Comparison of ENCODE assay signal across 16 cellular contexts in genomic region chr1:29126198-29126597, GRCh38. TPM values are rescaled to one million over a fixed set of nuclear protein-coding genes. Genes with fewer than 3 reads are reported as not detected.
DNase-seq lines count a peak whose midpoint lies in the region; ATAC-seq and TF ChIP-seq lines count a peak whose summit lies in the region.
"Had no signal": no experiment of that assay in that cellular context is flagged by ENCODE, and none has a peak within 500 bp of the region (broad histone marks: within the 10 kb centered on the region; RNA-seq: fewer than 3 reads in every experiment).

No MANE protein-coding gene starts in this region.

- peaks cover 14% of the 10 kb centered on the region for H3K27me3 Mint-ChIP-seq in stimulated activated naive CD8-positive, alpha-beta T cell treated with anti-CD3 and anti-CD28 coated beads, Interleukin-15, Interleukin-2, amounts not matched to agents 100 ng/mL and 50 ng/mL, for 24 hours
- H3K27me3 Mint-ChIP-seq in activated T-helper 17 cell treated with anti-CD3 and anti-CD28 coated beads, Interleukin-2, amount 50 U/mL, for 72 hours = peaks cover 8% of the 10 kb centered on the region
- peaks cover 10 to 42% (median 13%) of the 10 kb centered on the region in 3 donors for H3K27me3 Mint-ChIP-seq in naive B cell

- intact Hi-C loops in vagina (cut with DNase I) = loop anchor here (10.0 kb wide), 1 partner anchor 241 kb away; no protein-coding TSS in a partner anchor

- H3K4me1 Mint-ChIP-seq in stimulated activated naive CD8-positive, alpha-beta T cell treated with anti-CD3 and anti-CD28 coated beads, Interleukin-15, Interleukin-2, amounts not matched to agents 100 ng/mL and 50 ng/mL, for 24 hours (ENCODE audit: low read depth) = peaks cover 9% of the 10 kb centered on the region
- H3K4me1 Mint-ChIP-seq in activated T-helper 17 cell treated with anti-CD3 and anti-CD28 coated beads, Interleukin-2, amount 50 U/mL, for 72 hours = no peaks in the 10 kb centered on the region
- peaks cover 9 to 14% (median 12%) of the 10 kb centered on the region in 3 donors for H3K4me1 Mint-ChIP-seq in naive B cell

- no peak for TF ChIP-seq POLR2A in vagina (IDR thresholded peaks at IDR 0.05)

- H3K9me3 Mint-ChIP-seq in stimulated activated naive CD8-positive, alpha-beta T cell treated with anti-CD3 and anti-CD28 coated beads, Interleukin-15, Interleukin-2, amounts not matched to agents 100 ng/mL and 50 ng/mL, for 24 hours = no peaks in the 10 kb centered on the region
- H3K9me3 Mint-ChIP-seq in activated T-helper 17 cell treated with anti-CD3 and anti-CD28 coated beads, Interleukin-2, amount 50 U/mL, for 72 hours = no peaks in the 10 kb centered on the region
- no peaks in the 10 kb centered on the region for H3K9me3 Mint-ChIP-seq in naive B cell

- no peak for DNase-seq in stimulated activated naive CD8-positive, alpha-beta T cell treated with anti-CD3 and anti-CD28 coated beads, Interleukin-15, Interleukin-2, amounts not matched to agents 100 U/mL and 50 U/mL, for 24 hours
- DNase-seq in naive B cell = no peak
- DNase-seq in vagina (ENCODE audit: extremely low spot score in 2 of 2) = no peak
- DNase-seq in NCI-H526 treated with DMSO at 0.1 percent for 48 hours (lab: John Stamatoyannopoulos, UW) = no peak
- no peak for DNase-seq in NCI-H82 (lab: John Stamatoyannopoulos, UW)
- DNase-seq: HCEC 1CT; NCI-H146; NCI-H226; nucleus accumbens; stimulated activated CD4-positive, alpha-beta T cell treated with anti-CD3 and anti-CD28 coated beads, Interleukin-4, amount 100 ng/mL, for 1 hour; T1000; tibial artery had no signal

- peaks cover 40% of the 10 kb centered on the region for H3K4me1 ChIP-seq in vagina

- no peaks in the 10 kb centered on the region for H3K36me3 Mint-ChIP-seq in stimulated activated naive CD8-positive, alpha-beta T cell treated with anti-CD3 and anti-CD28 coated beads, Interleukin-15, Interleukin-2, amounts not matched to agents 100 ng/mL and 50 ng/mL, for 24 hours (ENCODE audit: low read depth)
- H3K36me3 Mint-ChIP-seq in activated T-helper 17 cell treated with anti-CD3 and anti-CD28 coated beads, Interleukin-2, amount 50 U/mL, for 72 hours (ENCODE audit: low read depth) = no peaks in the 10 kb centered on the region
- H3K36me3 Mint-ChIP-seq in naive B cell = peaks cover 0 to 8% of the 10 kb centered on the region in 2 donors

- no peak overlapping the region for H3K4me3 ChIP-seq in vagina

- no peak for ATAC-seq in stimulated activated naive CD8-positive, alpha-beta T cell treated with anti-CD3 and anti-CD28 coated beads, Interleukin-15, Interleukin-2, amounts not matched to agents 100 U/mL and 50 U/mL, for 24 hours
- ATAC-seq in activated T-helper 17 cell treated with anti-CD3 and anti-CD28 coated beads, Interleukin-2, amount 50 U/mL, for 72 hours (replicated peaks) = no peak
- ATAC-seq in naive B cell (ENCODE audit: low read depth in 2 of 2) (no peak), HG03095 (IDR thresholded peaks at IDR 0.05; ENCODE audit: unreplicated experiment) (no peak)

- no peaks in the 10 kb centered on the region for H3K36me3 ChIP-seq in vagina
- H3K36me3 ChIP-seq: tibial artery had no signal

- no peaks in the 10 kb centered on the region for H3K27me3 ChIP-seq in vagina
- H3K27me3 ChIP-seq: tibial artery had no signal

- H3K27ac ChIP-seq in vagina = peak overlapping the region; percentile 94

- no peak for TF ChIP-seq CTCF in vagina (IDR thresholded peaks at IDR 0.05)

- peak overlapping the region; percentile 70 for H3K4me3 Mint-ChIP-seq in stimulated activated naive CD8-positive, alpha-beta T cell treated with anti-CD3 and anti-CD28 coated beads, Interleukin-15, Interleukin-2, amounts not matched to agents 100 ng/mL and 50 ng/mL, for 24 hours
- H3K4me3 Mint-ChIP-seq in activated T-helper 17 cell treated with anti-CD3 and anti-CD28 coated beads, Interleukin-2, amount 50 U/mL, for 72 hours = peak overlapping the region; percentile 74
- peak overlapping the region; percentile 63 to 90 (median 86) for H3K4me3 Mint-ChIP-seq in naive B cell

- H3K27ac Mint-ChIP-seq in stimulated activated naive CD8-positive, alpha-beta T cell treated with anti-CD3 and anti-CD28 coated beads, Interleukin-15, Interleukin-2, amounts not matched to agents 100 ng/mL and 50 ng/mL, for 24 hours = no peak overlapping the region
- H3K27ac Mint-ChIP-seq in activated T-helper 17 cell treated with anti-CD3 and anti-CD28 coated beads, Interleukin-2, amount 50 U/mL, for 72 hours = no peak overlapping the region
- H3K27ac Mint-ChIP-seq in naive B cell = no peak overlapping the region

- H3K9me3 ChIP-seq in vagina = no peaks in the 10 kb centered on the region
- H3K9me3 ChIP-seq: tibial artery had no signal

RNA-seq across cellular contexts. Expression of gene TMEM200B, which starts 2.5 kb away (rescaled TPM):
- total RNA-seq in activated T-helper 17 cell treated with anti-CD3 and anti-CD28 coated beads, Interleukin-2, amount 50 U/mL, for 72 hours = 1 to 10 TPM in 1 of 2 donors, not detected in 1; 1.1 TPM
- polyA plus RNA-seq in naive B cell (ENCODE audit: low read depth in 6 of 6) = not detected
- total RNA-seq in vagina = 25.8 TPM
- total RNA-seq: HT-29 had no signal

RNA-seq across cellular contexts. Expression of gene SRSF4, which starts 55.5 kb away (rescaled TPM):
- 100 to 1,000 TPM; 118 to 125 TPM for total RNA-seq in activated T-helper 17 cell treated with anti-CD3 and anti-CD28 coated beads, Interleukin-2, amount 50 U/mL, for 72 hours
- 10 to 100 TPM; 34.7 to 90.6 (median 68.5) TPM for polyA plus RNA-seq in naive B cell (ENCODE audit: low read depth in 6 of 6)
- 67.8 TPM for total RNA-seq in vagina

Comparison
In these comparisons a context has a peak if more than half of its experiments do, and no peak if none do; other contexts are left out.
1. RNA of gene TMEM200B, which starts 2.5 kb away (total RNA-seq): 25.8 TPM in vagina (single experiment); 1.1 TPM in activated T-helper 17 cell treated with anti-CD3 and anti-CD28 coated beads, Interleukin-2, amount 50 U/mL, for 72 hours; every median in the first group is over 10 times any median in the second.
2. Peak in every context shown above with its lines, with median percentiles within 50 percentile points of each other: H3K4me3 Mint-ChIP-seq.